ENCODE assay signal across 1 cellular context in genomic region chr7:135509839-135510602, GRCh38.
TF ChIP-seq lines count a peak whose summit lies in the region.

Gene CNOT4, minus strand, starts transcription at chr7:135510102. Its CDS starts 71,771 bp downstream, at chr7:135438331.

TF ChIP-seq in HepG2, 621 proteins besides CTCF, POLR2A, EP300 and RAD21 (continued from another document and continues in another):
- TF ChIP-seq, protein P1, sequence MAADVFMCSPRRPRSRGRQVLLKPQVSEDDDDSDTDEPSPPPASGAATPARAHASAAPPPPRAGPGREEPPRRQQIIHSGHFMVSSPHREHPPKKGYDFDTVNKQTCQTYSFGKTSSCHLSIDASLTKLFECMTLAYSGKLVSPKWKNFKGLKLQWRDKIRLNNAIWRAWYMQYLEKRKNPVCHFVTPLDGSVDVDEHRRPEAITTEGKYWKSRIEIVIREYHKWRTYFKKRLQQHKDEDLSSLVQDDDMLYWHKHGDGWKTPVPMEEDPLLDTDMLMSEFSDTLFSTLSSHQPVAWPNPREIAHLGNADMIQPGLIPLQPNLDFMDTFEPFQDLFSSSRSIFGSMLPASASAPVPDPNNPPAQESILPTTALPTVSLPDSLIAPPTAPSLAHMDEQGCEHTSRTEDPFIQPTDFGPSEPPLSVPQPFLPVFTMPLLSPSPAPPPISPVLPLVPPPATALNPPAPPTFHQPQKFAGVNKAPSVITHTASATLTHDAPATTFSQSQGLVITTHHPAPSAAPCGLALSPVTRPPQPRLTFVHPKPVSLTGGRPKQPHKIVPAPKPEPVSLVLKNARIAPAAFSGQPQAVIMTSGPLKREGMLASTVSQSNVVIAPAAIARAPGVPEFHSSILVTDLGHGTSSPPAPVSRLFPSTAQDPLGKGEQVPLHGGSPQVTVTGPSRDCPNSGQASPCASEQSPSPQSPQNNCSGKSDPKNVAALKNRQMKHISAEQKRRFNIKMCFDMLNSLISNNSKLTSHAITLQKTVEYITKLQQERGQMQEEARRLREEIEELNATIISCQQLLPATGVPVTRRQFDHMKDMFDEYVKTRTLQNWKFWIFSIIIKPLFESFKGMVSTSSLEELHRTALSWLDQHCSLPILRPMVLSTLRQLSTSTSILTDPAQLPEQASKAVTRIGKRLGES (CRISPR knock-in tag; IDR thresholded peaks at IDR 0.05; ENCODE audit: borderline replicate concordance) = no peak
- TF ChIP-seq BRF2 (CRISPR knock-in tag; IDR thresholded peaks at IDR 0.05) = no peak
- no peak for TF ChIP-seq ZNF639 (CRISPR knock-in tag; conservative IDR thresholded peaks at IDR 0.05)
- TF ChIP-seq ZNF572 (CRISPR knock-in tag; IDR thresholded peaks at IDR 0.05) = no peak
- no peak for TF ChIP-seq ZFYVE20 (CRISPR knock-in tag; IDR thresholded peaks at IDR 0.05; ENCODE audit: borderline replicate concordance, low read depth)
- no peak for TF ChIP-seq THAP8 (CRISPR knock-in tag; IDR thresholded peaks at IDR 0.05; ENCODE audit: borderline replicate concordance)
- peak; percentile 94 for TF ChIP-seq MAX (IDR thresholded peaks at IDR 0.05)
- no peak for TF ChIP-seq NR3C1 (CRISPR knock-in tag; IDR thresholded peaks at IDR 0.05)
- no peak for TF ChIP-seq ZNF562 (CRISPR knock-in tag; IDR thresholded peaks at IDR 0.05; ENCODE audit: borderline replicate concordance)
- TF ChIP-seq ERF (CRISPR knock-in tag; IDR thresholded peaks at IDR 0.05) = peak; percentile 68
- TF ChIP-seq ZNF235 (CRISPR knock-in tag; IDR thresholded peaks at IDR 0.05; ENCODE audit: borderline replicate concordance) = no peak
- TF ChIP-seq, protein P2, sequence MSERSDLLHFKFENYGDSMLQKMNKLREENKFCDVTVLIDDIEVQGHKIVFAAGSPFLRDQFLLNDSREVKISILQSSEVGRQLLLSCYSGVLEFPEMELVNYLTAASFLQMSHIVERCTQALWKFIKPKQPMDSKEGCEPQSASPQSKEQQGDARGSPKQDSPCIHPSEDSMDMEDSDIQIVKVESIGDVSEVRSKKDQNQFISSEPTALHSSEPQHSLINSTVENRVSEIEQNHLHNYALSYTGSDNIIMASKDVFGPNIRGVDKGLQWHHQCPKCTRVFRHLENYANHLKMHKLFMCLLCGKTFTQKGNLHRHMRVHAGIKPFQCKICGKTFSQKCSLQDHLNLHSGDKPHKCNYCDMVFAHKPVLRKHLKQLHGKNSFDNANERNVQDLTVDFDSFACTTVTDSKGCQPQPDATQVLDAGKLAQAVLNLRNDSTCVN (CRISPR knock-in tag; IDR thresholded peaks at IDR 0.05; ENCODE audit: borderline replicate concordance) = 0 out of 2 replicates have a peak, but pooled peaks have one; percentile 19
- TF ChIP-seq CBFB (CRISPR knock-in tag; IDR thresholded peaks at IDR 0.05) = peak; percentile 84
- no peak for TF ChIP-seq JDP2 (CRISPR knock-in tag; IDR thresholded peaks at IDR 0.05; ENCODE audit: borderline replicate concordance)
- no peak; the same call in none of the 2 replicates for TF ChIP-seq EEA1 (CRISPR knock-in tag; IDR thresholded peaks at IDR 0.05; ENCODE audit: borderline replicate concordance)
- TF ChIP-seq HHEX (CRISPR knock-in tag; IDR thresholded peaks at IDR 0.05) = no peak
- TF ChIP-seq THAP11 (CRISPR knock-in tag; IDR thresholded peaks at IDR 0.05) = peak; percentile 100
- TF ChIP-seq ZNF12 (CRISPR knock-in tag; IDR thresholded peaks at IDR 0.05) = no peak
- no peak for TF ChIP-seq SOX6 (IDR thresholded peaks at IDR 0.05)
- TF ChIP-seq SOX6 (CRISPR knock-in tag; IDR thresholded peaks at IDR 0.05) = peak; percentile 18; the same call in 1 of the 2 replicates
- peak; percentile 65; the same call in 1 of the 2 replicates for TF ChIP-seq RNF2 (conservative IDR thresholded peaks at IDR 0.05; ENCODE audit: low read depth)
- peak; percentile 69; the same call in 1 of the 2 replicates for TF ChIP-seq ELF1 (CRISPR knock-in tag; IDR thresholded peaks at IDR 0.05)
- TF ChIP-seq PAF1 (CRISPR knock-in tag; IDR thresholded peaks at IDR 0.05) = no peak
- TF ChIP-seq, protein P3, sequence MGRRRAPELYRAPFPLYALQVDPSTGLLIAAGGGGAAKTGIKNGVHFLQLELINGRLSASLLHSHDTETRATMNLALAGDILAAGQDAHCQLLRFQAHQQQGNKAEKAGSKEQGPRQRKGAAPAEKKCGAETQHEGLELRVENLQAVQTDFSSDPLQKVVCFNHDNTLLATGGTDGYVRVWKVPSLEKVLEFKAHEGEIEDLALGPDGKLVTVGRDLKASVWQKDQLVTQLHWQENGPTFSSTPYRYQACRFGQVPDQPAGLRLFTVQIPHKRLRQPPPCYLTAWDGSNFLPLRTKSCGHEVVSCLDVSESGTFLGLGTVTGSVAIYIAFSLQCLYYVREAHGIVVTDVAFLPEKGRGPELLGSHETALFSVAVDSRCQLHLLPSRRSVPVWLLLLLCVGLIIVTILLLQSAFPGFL (CRISPR knock-in tag; IDR thresholded peaks at IDR 0.05) = no peak
- TF ChIP-seq, protein P4, sequence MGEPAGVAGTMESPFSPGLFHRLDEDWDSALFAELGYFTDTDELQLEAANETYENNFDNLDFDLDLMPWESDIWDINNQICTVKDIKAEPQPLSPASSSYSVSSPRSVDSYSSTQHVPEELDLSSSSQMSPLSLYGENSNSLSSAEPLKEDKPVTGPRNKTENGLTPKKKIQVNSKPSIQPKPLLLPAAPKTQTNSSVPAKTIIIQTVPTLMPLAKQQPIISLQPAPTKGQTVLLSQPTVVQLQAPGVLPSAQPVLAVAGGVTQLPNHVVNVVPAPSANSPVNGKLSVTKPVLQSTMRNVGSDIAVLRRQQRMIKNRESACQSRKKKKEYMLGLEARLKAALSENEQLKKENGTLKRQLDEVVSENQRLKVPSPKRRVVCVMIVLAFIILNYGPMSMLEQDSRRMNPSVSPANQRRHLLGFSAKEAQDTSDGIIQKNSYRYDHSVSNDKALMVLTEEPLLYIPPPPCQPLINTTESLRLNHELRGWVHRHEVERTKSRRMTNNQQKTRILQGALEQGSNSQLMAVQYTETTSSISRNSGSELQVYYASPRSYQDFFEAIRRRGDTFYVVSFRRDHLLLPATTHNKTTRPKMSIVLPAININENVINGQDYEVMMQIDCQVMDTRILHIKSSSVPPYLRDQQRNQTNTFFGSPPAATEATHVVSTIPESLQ (CRISPR knock-in tag; conservative IDR thresholded peaks at IDR 0.05) = no peak
- TF ChIP-seq ZNF550 (CRISPR knock-in tag; IDR thresholded peaks at IDR 0.05; ENCODE audit: borderline replicate concordance) = no peak
- TF ChIP-seq ZNF501 (CRISPR knock-in tag; IDR thresholded peaks at IDR 0.05) = peak; percentile 72; the same call in 1 of the 2 replicates
- no peak for TF ChIP-seq MBD4 (IDR thresholded peaks at IDR 0.05; ENCODE audit: borderline replicate concordance, low read length)
- TF ChIP-seq MED8 (CRISPR knock-in tag; IDR thresholded peaks at IDR 0.05; ENCODE audit: insufficient replicate concordance) = no peak
- TF ChIP-seq ZNF282 (IDR thresholded peaks at IDR 0.05; ENCODE audit: partially characterized antibody) = no peak
- TF ChIP-seq NFAT5 (CRISPR knock-in tag; IDR thresholded peaks at IDR 0.05) = no peak
- peak; percentile 82 for TF ChIP-seq POLR2G (IDR thresholded peaks at IDR 0.05; ENCODE audit: low read depth, low read length)
- TF ChIP-seq, protein P5, sequence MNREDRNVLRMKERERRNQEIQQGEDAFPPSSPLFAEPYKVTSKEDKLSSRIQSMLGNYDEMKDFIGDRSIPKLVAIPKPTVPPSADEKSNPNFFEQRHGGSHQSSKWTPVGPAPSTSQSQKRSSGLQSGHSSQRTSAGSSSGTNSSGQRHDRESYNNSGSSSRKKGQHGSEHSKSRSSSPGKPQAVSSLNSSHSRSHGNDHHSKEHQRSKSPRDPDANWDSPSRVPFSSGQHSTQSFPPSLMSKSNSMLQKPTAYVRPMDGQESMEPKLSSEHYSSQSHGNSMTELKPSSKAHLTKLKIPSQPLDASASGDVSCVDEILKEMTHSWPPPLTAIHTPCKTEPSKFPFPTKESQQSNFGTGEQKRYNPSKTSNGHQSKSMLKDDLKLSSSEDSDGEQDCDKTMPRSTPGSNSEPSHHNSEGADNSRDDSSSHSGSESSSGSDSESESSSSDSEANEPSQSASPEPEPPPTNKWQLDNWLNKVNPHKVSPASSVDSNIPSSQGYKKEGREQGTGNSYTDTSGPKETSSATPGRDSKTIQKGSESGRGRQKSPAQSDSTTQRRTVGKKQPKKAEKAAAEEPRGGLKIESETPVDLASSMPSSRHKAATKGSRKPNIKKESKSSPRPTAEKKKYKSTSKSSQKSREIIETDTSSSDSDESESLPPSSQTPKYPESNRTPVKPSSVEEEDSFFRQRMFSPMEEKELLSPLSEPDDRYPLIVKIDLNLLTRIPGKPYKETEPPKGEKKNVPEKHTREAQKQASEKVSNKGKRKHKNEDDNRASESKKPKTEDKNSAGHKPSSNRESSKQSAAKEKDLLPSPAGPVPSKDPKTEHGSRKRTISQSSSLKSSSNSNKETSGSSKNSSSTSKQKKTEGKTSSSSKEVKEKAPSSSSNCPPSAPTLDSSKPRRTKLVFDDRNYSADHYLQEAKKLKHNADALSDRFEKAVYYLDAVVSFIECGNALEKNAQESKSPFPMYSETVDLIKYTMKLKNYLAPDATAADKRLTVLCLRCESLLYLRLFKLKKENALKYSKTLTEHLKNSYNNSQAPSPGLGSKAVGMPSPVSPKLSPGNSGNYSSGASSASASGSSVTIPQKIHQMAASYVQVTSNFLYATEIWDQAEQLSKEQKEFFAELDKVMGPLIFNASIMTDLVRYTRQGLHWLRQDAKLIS (CRISPR knock-in tag; IDR thresholded peaks at IDR 0.05) = no peak
- no peak for TF ChIP-seq SYNCRIP (IDR thresholded peaks at IDR 0.05; ENCODE audit: insufficient read depth, low read depth, low read length)
- no peak for TF ChIP-seq IKZF1 (IDR thresholded peaks at IDR 0.05)
- TF ChIP-seq ZNF816 (CRISPR knock-in tag; IDR thresholded peaks at IDR 0.05; ENCODE audit: borderline replicate concordance) = no peak
- no peak for TF ChIP-seq ZNF570 (CRISPR knock-in tag; IDR thresholded peaks at IDR 0.05; ENCODE audit: borderline replicate concordance)
- no peak; the same call in 1 of the 2 replicates for TF ChIP-seq ZNF274 (CRISPR knock-in tag; IDR thresholded peaks at IDR 0.05)
